Comparison of ENCODE assay signal across 31 cellular contexts in the genomic region with DNA sequence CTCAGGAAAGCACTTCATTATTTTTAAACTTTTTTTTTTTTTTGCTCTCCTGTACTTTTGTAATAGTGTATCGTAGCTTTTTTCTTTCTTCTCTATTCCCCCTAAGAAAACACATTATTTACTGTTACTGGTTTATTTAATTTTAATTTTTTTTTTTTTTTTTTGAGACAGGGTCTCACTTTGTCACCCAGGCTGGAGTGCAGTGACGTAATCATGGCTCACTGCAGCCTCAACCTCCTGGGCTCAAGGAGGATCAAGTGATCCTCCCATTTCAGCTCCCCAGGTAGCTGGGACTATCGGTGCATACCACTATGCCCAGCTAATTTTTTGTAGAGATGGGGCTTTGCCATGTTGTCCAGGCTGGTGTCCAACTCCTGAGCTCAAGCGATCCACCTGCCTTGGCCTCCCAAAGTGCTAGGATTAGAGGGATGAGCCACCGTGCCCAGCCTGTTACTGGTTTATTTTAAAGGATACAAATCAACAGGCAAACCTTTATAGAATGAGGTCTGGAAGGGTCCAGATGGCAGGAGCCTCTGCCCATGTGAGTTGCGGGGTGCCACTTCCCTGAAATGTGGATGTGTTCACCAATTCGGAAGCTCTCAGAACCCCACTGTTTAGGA. TPM values are rescaled to one million over a fixed set of nuclear protein-coding genes. Genes with fewer than 3 reads are reported as not detected.
"Had no signal": no experiment of that assay in that cellular context is flagged by ENCODE, and none has a peak within 500 bp of the region (broad histone marks: within the 10 kb centered on the region; RNA-seq: fewer than 3 reads in every experiment).

No MANE protein-coding gene starts in this region.

- DNase-seq: activated CD4-positive, alpha-beta T cell treated with anti-CD3 and anti-CD28 coated beads, Interleukin-2, amount 10 ng/mL, durations not matched to agents 24 days and 14 days; activated CD4-positive, alpha-beta T cell treated with anti-CD3 and anti-CD28 coated beads, Interleukin-2, amount 50 U/mL, for 4 hours; activated CD8-positive, alpha-beta T cell treated with anti-CD3 and anti-CD28 coated beads for 36 hours; activated effector memory CD4-positive, alpha-beta T cell treated with anti-CD3 and anti-CD28 coated beads, Interleukin-2, amount 50 U/mL, for 16 hours; activated naive CD4-positive, alpha-beta T cell; activated naive CD4-positive, alpha-beta T cell treated with anti-CD3 and anti-CD28 coated beads, Interleukin-2, amount 50 U/mL, for 16 hours; activated naive CD8-positive, alpha-beta T cell treated with anti-CD3 and anti-CD28 coated beads for 36 hours; activated T-cell treated with anti-CD3 and anti-CD28 coated beads, Interleukin-2, amount 50 U/mL, for 1 hour; activated T-cell treated with anti-CD3 and anti-CD28 coated beads, Interleukin-2, amount 50 U/mL, for 72 hours; amniotic stem cell; aorta; brain microvascular endothelial cell; central memory CD4-positive, alpha-beta T cell; Kasumi-1; NCI-H1048; NCI-H1436 treated with DMSO at 0.1 percent for 48 hours; NCI-H1694 treated with DMSO at 0.1 percent for 48 hours; NCI-H2029; NCI-H510A; NCI-H526; NCI-H748 treated with DMSO at 0.1 percent for 48 hours; NK-92 treated with Interleukin-12 subunit alpha and Interleukin-12 subunit beta, amount 100 ng/mL, for 24 hours; PC-3; Peyer's patch; RPMI8226; SIG-M5; T1000 had no signal

- H3K27me3 ChIP-seq: brain microvascular endothelial cell, MG63, Peyer's patch had no signal

- H3K4me3 ChIP-seq: MG63, Peyer's patch had no signal

- ATAC-seq: activated CD8-positive, alpha-beta T cell treated with anti-CD3 and anti-CD28 coated beads for 36 hours; activated T-cell treated with anti-CD3 and anti-CD28 coated beads, Interleukin-2, amount 50 U/mL, for 72 hours; activated T-helper 17 cell treated with anti-CD3 and anti-CD28 coated beads, Interleukin-2, amount 50 U/mL, for 72 hours; PC-3; Right ventricle myocardium inferior had no signal

- H3K9me3 ChIP-seq: Peyer's patch had no signal

- H3K27ac ChIP-seq: brain microvascular endothelial cell, Peyer's patch had no signal

- H3K36me3 ChIP-seq: brain microvascular endothelial cell, MG63, Peyer's patch had no signal

RNA-seq across cellular contexts. Expression of a gene that starts 49.0 kb away (rescaled TPM):
- total RNA-seq: SK-MEL-5 had no signal
